Comparison of ENCODE assay signal across 20 cellular contexts in genomic region chr20:40892642-40893041, GRCh38.
DNase-seq lines count a peak whose midpoint lies in the region; ATAC-seq, FAIRE-seq and TF ChIP-seq lines count a peak whose summit lies in the region.
"Had no signal": no experiment of that assay in that cellular context is flagged by ENCODE, and none has a peak within 500 bp of the region (broad histone marks: within the 10 kb centered on the region; RNA-seq: fewer than 3 reads in every experiment).

No MANE protein-coding gene starts in this region.

- H3K79me2 ChIP-seq in HCT116 (ENCODE audit: insufficient read depth, low read length), result no peaks in the 10 kb centered on the region
- H3K79me2 ChIP-seq in HepG2 (ENCODE audit: insufficient read depth, low read length), result no peaks in the 10 kb centered on the region

- no peak for TF ChIP-seq POLR2A in HCT116 (IDR thresholded peaks at IDR 0.05; ENCODE audit: borderline replicate concordance, extremely low read depth, insufficient read depth, insufficient read length)
- TF ChIP-seq POLR2A in HepG2 (IDR thresholded peaks at IDR 0.05; ENCODE audit: insufficient read depth in 1 of 2, low read depth in 2 of 2, low read length in 2 of 2), result no peak

- no peaks in the 10 kb centered on the region for H3K27me3 ChIP-seq in HCT116 (ENCODE audit: insufficient read depth, low read length)
- H3K27me3 ChIP-seq in HepG2 (ENCODE audit: control insufficient read depth in 1 of 2, insufficient read depth in 2 of 2, low read length in 2 of 2), result peaks cover 3 to 13% of the 10 kb centered on the region in 2 experiments; a peak in 3 of 5 replicates
- H3K27me3 ChIP-seq: colonic mucosa, testis had no signal

- FAIRE-seq in HepG2 (lab: Jason Lieb, UNC), result peak; percentile 71
- FAIRE-seq: endometrium, GM18507, small intestine had no signal

- H3K36me3 Mint-ChIP-seq in type B pancreatic cell, result no peaks in the 10 kb centered on the region
- H3K36me3 Mint-ChIP-seq: activated naive CD4-positive, alpha-beta T cell treated with anti-CD3 and anti-CD28 coated beads, Interleukin-2, amount 50 U/mL, for 72 hours; naive thymus-derived CD8-positive, alpha-beta T cell had no signal

- TF ChIP-seq RAD21 in HCT116 (IDR thresholded peaks at IDR 0.05; ENCODE audit: low read depth), result no peak
- TF ChIP-seq RAD21 in HepG2 (CRISPR knock-in tag; IDR thresholded peaks at IDR 0.05), result no peak

- intact Hi-C loops in HCT116 (cut with micrococcal nuclease), result no loop called here
- intact Hi-C loops in HepG2 (cut with micrococcal nuclease; ENCODE audit: unreplicated experiment), result no loop called here

- H3K9me3 Mint-ChIP-seq in type B pancreatic cell, result no peaks in the 10 kb centered on the region
- H3K9me3 Mint-ChIP-seq: activated naive CD4-positive, alpha-beta T cell treated with anti-CD3 and anti-CD28 coated beads, Interleukin-2, amount 50 U/mL, for 72 hours; naive thymus-derived CD8-positive, alpha-beta T cell had no signal

- no peaks in the 10 kb centered on the region for H3K9me3 ChIP-seq in HCT116 (ENCODE audit: control insufficient read depth in 1 of 2, insufficient read depth in 1 of 2, low read depth in 1 of 2, low read length in 2 of 2)
- no peaks in the 10 kb centered on the region for H3K9me3 ChIP-seq in HepG2 (ENCODE audit: low read length)
- H3K9me3 ChIP-seq: colonic mucosa, testis had no signal

- H3K9me2 ChIP-seq in HCT116 (ENCODE audit: insufficient read depth), result no peaks in the 10 kb centered on the region

- no peak overlapping the region for H2AFZ ChIP-seq in HCT116 (ENCODE audit: low read depth, low read length, poor library complexity, severe bottlenecking)
- no peak overlapping the region for H2AFZ ChIP-seq in HepG2 (ENCODE audit: low read length)

- RAD21 ChIA-PET in HCT116 (lab: Charles Lee; ENCODE audit: low non-redundant PET in 1 of 2, low total read pairs in 2 of 2, uncharacterized antibody in 2 of 2, unreplicated experiment in 2 of 2), result no interaction called here

- H3K27ac ChIP-seq in HCT116 (ENCODE audit: low read depth, low read length), result no peak overlapping the region
- H3K27ac ChIP-seq in HepG2 (ENCODE audit: extremely low read length, insufficient read depth, low read length), result no peak overlapping the region
- H3K27ac ChIP-seq: colonic mucosa, testis had no signal

- CTCF ChIA-PET in HCT116 (lab: Charles Lee), result no interaction called here
- CTCF ChIA-PET in HepG2 (lab: Yijun Ruan, JAX; ENCODE audit: low intra/inter-chr PET ratio, low total read pairs), result interaction anchor here (1.5 kb wide), 1 partner anchor 70 kb away, joined by 4 read pairs; no protein-coding TSS in a partner anchor

- no peak overlapping the region for H3K4me2 ChIP-seq in HCT116 (ENCODE audit: low read length)
- H3K4me2 ChIP-seq in HepG2 (ENCODE audit: low read depth, low read length), result no peak overlapping the region

- in situ Hi-C loops in HepG2 (cut with HindIII; ENCODE audit: extremely low pct_ligation_motif_present, low pct_unique_long_range_greater_than_20kb), result no loop called here

- H3K4me1 ChIP-seq in HCT116 (ENCODE audit: control insufficient read depth in 1 of 2, insufficient read depth in 2 of 2, low read length in 2 of 2) (no peaks in the 10 kb centered on the region), HepG2 (ENCODE audit: insufficient read depth, low read length) (peaks cover 3% of the 10 kb centered on the region)
- H3K4me1 ChIP-seq: colonic mucosa, testis had no signal

- no peaks in the 10 kb centered on the region for H4K20me1 ChIP-seq in HCT116 (ENCODE audit: insufficient read depth)
- no peaks in the 10 kb centered on the region for H4K20me1 ChIP-seq in HepG2 (ENCODE audit: insufficient read depth, low read length)

- BruUV-seq in HCT116 (replicated peaks; lab: Mats Ljungman, UMichigan) (no TSS peak), HepG2 (replicated peaks; lab: Mats Ljungman, UMichigan) (no TSS peak)

- H3K27ac Mint-ChIP-seq in type B pancreatic cell, result no peak overlapping the region
- H3K27ac Mint-ChIP-seq: activated naive CD4-positive, alpha-beta T cell treated with anti-CD3 and anti-CD28 coated beads, Interleukin-2, amount 50 U/mL, for 72 hours; naive thymus-derived CD8-positive, alpha-beta T cell had no signal

- H3K36me3 ChIP-seq in HCT116 (ENCODE audit: control insufficient read depth in 1 of 2, insufficient read depth in 2 of 2, low read length in 2 of 2), result no peaks in the 10 kb centered on the region
- no peaks in the 10 kb centered on the region for H3K36me3 ChIP-seq in HepG2 (replicated peaks in 1 of 2; ENCODE audit: control insufficient read depth in 1 of 2, insufficient read depth in 2 of 2, low read length in 2 of 2)
- H3K36me3 ChIP-seq: colonic mucosa had no signal

- TF ChIP-seq CTCF in HCT116 (IDR thresholded peaks at IDR 0.05 in 2 of 3, conservative IDR thresholded peaks at IDR 0.05 in 1 of 3; ENCODE audit: borderline replicate concordance in 1 of 3, insufficient read depth in 1 of 3, low read depth in 2 of 3, low read length in 2 of 3) (no peak), HepG2 (CRISPR knock-in tag; IDR thresholded peaks at IDR 0.05) (peak; percentile 42; the same call in 1 of the 2 replicates), type B pancreatic cell (conservative IDR thresholded peaks at IDR 0.05) (no peak)

- POLR2A ChIA-PET in HCT116 (lab: Charles Lee), result no interaction called here
- POLR2A ChIA-PET in HepG2 (lab: Yijun Ruan, JAX), result interaction anchor here (0.6 kb wide), 1 partner anchor 11 kb away, joined by 3 read pairs; no protein-coding TSS in a partner anchor

- DNase-seq in ELR (ENCODE audit: low read depth), result peak; percentile 22
- DNase-seq in HCT116 (ENCODE audit: low read depth, low spot score), result no peak
- peak; percentile 14 for DNase-seq in RPMI8226
- DNase-seq in HepG2 (ENCODE audit: low spot score), result no peak
- DNase-seq in COLO668 (lab: John Stamatoyannopoulos, UW; ENCODE audit: unreplicated experiment), result no peak
- DNase-seq in type B pancreatic cell (ENCODE audit: extremely low spot score, unreplicated experiment), result no peak
- DNase-seq: colonic mucosa; GF-D8; mesenchymal stem cell; naive thymus-derived CD8-positive, alpha-beta T cell; NCI-H1930; SHP77; small intestine; stimulated activated CD4-positive, alpha-beta T cell treated with anti-CD3 and anti-CD28 coated beads, Interleukin-4, amount 100 ng/mL, for 4 hours; testis had no signal

- TF ChIP-seq EP300 in HepG2 (IDR thresholded peaks at IDR 0.05; ENCODE audit: low read depth in 2 of 2, low read length in 2 of 2) (no peak), HepG2 (CRISPR knock-in tag; IDR thresholded peaks at IDR 0.05; ENCODE audit: borderline replicate concordance) (no peak)

- no peak overlapping the region for H3K9ac ChIP-seq in HCT116 (ENCODE audit: low read length)
- no peak overlapping the region for H3K9ac ChIP-seq in HepG2 (ENCODE audit: insufficient read depth, low read depth, low read length)

- ATAC-seq in HCT116 (peak; percentile 82), HepG2 (peak; percentile 87), HG03025 (IDR thresholded peaks at IDR 0.05; ENCODE audit: low FRiP score, unreplicated experiment) (no peak)
- ATAC-seq: activated CD4-positive, CD25-positive, alpha-beta regulatory T cell treated with anti-CD3 and anti-CD28 coated beads, Interleukin-2, amount 50 U/mL, for 24 hours; activated naive CD4-positive, alpha-beta T cell treated with anti-CD3 and anti-CD28 coated beads, Interleukin-2, amount 50 U/mL, for 72 hours; naive thymus-derived CD8-positive, alpha-beta T cell had no signal

- peaks cover 16% of the 10 kb centered on the region for H3K4me1 Mint-ChIP-seq in type B pancreatic cell (ENCODE audit: unreplicated experiment)

- H3K4me3 ChIP-seq in HCT116 (replicated peaks in 1 of 2; ENCODE audit: low read depth in 1 of 2, low read length in 2 of 2), result no peak overlapping the region
- no peak overlapping the region for H3K4me3 ChIP-seq in HepG2 (replicated peaks in 1 of 3; ENCODE audit: insufficient read depth in 1 of 3, low read depth in 2 of 3, low read length in 3 of 3)
- H3K4me3 ChIP-seq: colonic mucosa, testis had no signal

- no peak overlapping the region for H3K4me3 Mint-ChIP-seq in type B pancreatic cell
- H3K4me3 Mint-ChIP-seq: naive thymus-derived CD8-positive, alpha-beta T cell had no signal

- H3K27me3 Mint-ChIP-seq in type B pancreatic cell, result peaks cover 21% of the 10 kb centered on the region

- 14% methylated on average over 2 of the region's 2 CpGs for WGBS in HepG2 (ENCODE audit: low lambda C conversion rate)

TF ChIP-seq in HCT116, 20 proteins besides CTCF, POLR2A, EP300 and RAD21 (continues in another document):
- TF ChIP-seq CBX3 (IDR thresholded peaks at IDR 0.05; ENCODE audit: low read depth) (no peak), SIN3A (IDR thresholded peaks at IDR 0.05; ENCODE audit: low read depth) (no peak), CEBPB (IDR thresholded peaks at IDR 0.05; ENCODE audit: low read depth) (no peak)

TF ChIP-seq in HepG2, 621 proteins besides CTCF, POLR2A, EP300 and RAD21 (continues in another document):
- TF ChIP-seq ELF3 (CRISPR knock-in tag; IDR thresholded peaks at IDR 0.05), result no peak
- no peak for TF ChIP-seq ZBED4 (CRISPR knock-in tag; IDR thresholded peaks at IDR 0.05; ENCODE audit: borderline replicate concordance)
- TF ChIP-seq DPF2 (CRISPR knock-in tag; IDR thresholded peaks at IDR 0.05; ENCODE audit: borderline replicate concordance, low read depth), result no peak
- peak; percentile 46; the same call in 1 of the 2 replicates for TF ChIP-seq STAG1 (CRISPR knock-in tag; IDR thresholded peaks at IDR 0.05)
- no peak for TF ChIP-seq ZFP36L1 (CRISPR knock-in tag; IDR thresholded peaks at IDR 0.05)

Comparison
In these comparisons a context has a peak if more than half of its experiments do, and no peak if none do; other contexts are left out.
1. DNase-seq: peak in ELR (single experiment) and RPMI8226 (single experiment); none in HCT116 (single experiment), HepG2 (single experiment), COLO668 (single experiment) and type B pancreatic cell (single experiment).